ENCODE assay signal across 22 cellular contexts in the genomic region with DNA sequence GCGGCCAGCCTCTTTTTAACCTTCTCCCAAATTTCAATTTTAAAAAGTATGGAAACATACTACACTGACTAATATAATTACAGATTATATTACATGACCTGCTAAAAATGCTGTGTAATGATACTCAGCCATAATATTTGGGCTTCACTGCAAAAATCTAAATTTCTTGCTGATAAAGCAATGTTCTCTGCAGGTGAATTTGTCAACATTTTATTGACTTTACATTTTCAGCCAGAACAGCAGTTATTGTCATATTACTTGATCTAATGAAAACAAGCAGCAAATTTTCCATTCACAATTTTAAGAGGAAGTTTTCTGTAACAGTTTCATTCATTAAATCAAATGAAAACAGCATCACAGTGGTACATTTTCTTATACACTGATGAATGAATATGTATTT.
"Had no signal": no experiment of that assay in that cellular context is flagged by ENCODE, and none has a peak within 500 bp of the region (broad histone marks: within the 10 kb centered on the region; RNA-seq: fewer than 3 reads in every experiment).

No MANE protein-coding gene starts in this region.

- H3K27me3 Mint-ChIP-seq: activated CD8-positive, alpha-beta T cell treated with anti-CD3 and anti-CD28 coated beads for 36 hours; activated naive CD8-positive, alpha-beta T cell treated with anti-CD3 and anti-CD28 coated beads, Interleukin-2, amount 50 U/mL, for 24 hours; activated T-cell treated with anti-CD3 and anti-CD28 coated beads, Interleukin-2, amount 50 U/mL, for 24 hours; central memory CD8-positive, alpha-beta T cell had no signal

- H3K4me3 Mint-ChIP-seq: activated CD8-positive, alpha-beta T cell treated with anti-CD3 and anti-CD28 coated beads for 36 hours; activated naive CD8-positive, alpha-beta T cell treated with anti-CD3 and anti-CD28 coated beads, Interleukin-2, amount 50 U/mL, for 24 hours; activated T-cell treated with anti-CD3 and anti-CD28 coated beads, Interleukin-2, amount 50 U/mL, for 24 hours; central memory CD8-positive, alpha-beta T cell; T-helper 1 cell treated with Interleukin-12 subunit alpha and Interleukin-12 subunit beta and Interleukin-4 antibody, amounts not matched to agents 30 μg/mL and 1 μg/mL, for 36 hours had no signal

- H3K4me3 ChIP-seq: ascending aorta, body of pancreas, Peyer's patch had no signal

- ATAC-seq: activated CD4-positive, CD25-positive, alpha-beta regulatory T cell treated with anti-CD3 and anti-CD28 coated beads, Interleukin-2, amount 50 U/mL, for 24 hours; activated CD8-positive, alpha-beta T cell treated with anti-CD3 and anti-CD28 coated beads for 36 hours; activated naive CD4-positive, alpha-beta T cell treated with anti-CD3 and anti-CD28 coated beads, Interleukin-2, amount 50 U/mL, for 72 hours; activated naive CD8-positive, alpha-beta T cell treated with anti-CD3 and anti-CD28 coated beads, Interleukin-2, amount 50 U/mL, for 24 hours; body of pancreas had no signal

- H3K9me3 ChIP-seq: ascending aorta, body of pancreas, Peyer's patch had no signal

- H3K4me1 ChIP-seq: Peyer's patch had no signal

- DNase-seq: activated CD4-positive, alpha-beta T cell treated with anti-CD3 and anti-CD28 coated beads for 4 hours; activated CD8-positive, alpha-beta memory T cell treated with anti-CD3 and anti-CD28 coated beads, Interleukin-2, amount 50 U/mL, for 48 hours; activated CD8-positive, alpha-beta T cell treated with anti-CD3 and anti-CD28 coated beads for 36 hours; activated effector memory CD4-positive, alpha-beta T cell treated with anti-CD3 and anti-CD28 coated beads, Interleukin-2, amount 50 U/mL, for 16 hours; activated naive CD4-positive, alpha-beta T cell treated with Interleukin-2 at 50 U/mL for 16 hours; activated naive CD8-positive, alpha-beta T cell treated with anti-CD3 and anti-CD28 coated beads, Interleukin-2, amount 50 U/mL, for 24 hours; activated T-cell treated with anti-CD3 and anti-CD28 coated beads, Interleukin-2, amount 50 U/mL, for 24 hours; amniotic stem cell; body of pancreas; MM.1S; NCI-H1105; NCI-H1436; NCI-H1694 treated with DMSO at 0.1 percent for 48 hours; NCI-H2029 treated with DMSO at 0.1 percent for 48 hours; NCI-H510A treated with DMSO at 0.1 percent for 48 hours; Peyer's patch; SHP77 had no signal

- H3K36me3 ChIP-seq: ascending aorta, Peyer's patch had no signal

- H3K27me3 ChIP-seq: ascending aorta, body of pancreas, Peyer's patch had no signal

- H3K36me3 Mint-ChIP-seq: activated naive CD4-positive, alpha-beta T cell treated with anti-CD3 and anti-CD28 coated beads, Interleukin-2, amount 50 U/mL, for 72 hours had no signal

- H3K27ac ChIP-seq: ascending aorta, body of pancreas, Peyer's patch had no signal

- H3K9me3 Mint-ChIP-seq: activated CD8-positive, alpha-beta T cell treated with anti-CD3 and anti-CD28 coated beads for 36 hours; activated naive CD4-positive, alpha-beta T cell treated with anti-CD3 and anti-CD28 coated beads, Interleukin-2, amount 50 U/mL, for 72 hours; activated naive CD8-positive, alpha-beta T cell treated with anti-CD3 and anti-CD28 coated beads, Interleukin-2, amount 50 U/mL, for 24 hours; activated T-cell treated with anti-CD3 and anti-CD28 coated beads, Interleukin-2, amount 50 U/mL, for 24 hours; central memory CD8-positive, alpha-beta T cell; T-helper 1 cell treated with Interleukin-12 subunit alpha and Interleukin-12 subunit beta and Interleukin-4 antibody, amounts not matched to agents 30 μg/mL and 1 μg/mL, for 36 hours had no signal

- H3K27ac Mint-ChIP-seq: activated CD8-positive, alpha-beta T cell treated with anti-CD3 and anti-CD28 coated beads for 36 hours; activated naive CD4-positive, alpha-beta T cell treated with anti-CD3 and anti-CD28 coated beads, Interleukin-2, amount 50 U/mL, for 72 hours; activated naive CD8-positive, alpha-beta T cell treated with anti-CD3 and anti-CD28 coated beads, Interleukin-2, amount 50 U/mL, for 24 hours; activated T-cell treated with anti-CD3 and anti-CD28 coated beads, Interleukin-2, amount 50 U/mL, for 24 hours; T-helper 1 cell treated with Interleukin-12 subunit alpha and Interleukin-12 subunit beta and Interleukin-4 antibody, amounts not matched to agents 30 μg/mL and 1 μg/mL, for 36 hours had no signal
